8 cellular contexts compared by ENCODE assay signal in the genomic region with DNA sequence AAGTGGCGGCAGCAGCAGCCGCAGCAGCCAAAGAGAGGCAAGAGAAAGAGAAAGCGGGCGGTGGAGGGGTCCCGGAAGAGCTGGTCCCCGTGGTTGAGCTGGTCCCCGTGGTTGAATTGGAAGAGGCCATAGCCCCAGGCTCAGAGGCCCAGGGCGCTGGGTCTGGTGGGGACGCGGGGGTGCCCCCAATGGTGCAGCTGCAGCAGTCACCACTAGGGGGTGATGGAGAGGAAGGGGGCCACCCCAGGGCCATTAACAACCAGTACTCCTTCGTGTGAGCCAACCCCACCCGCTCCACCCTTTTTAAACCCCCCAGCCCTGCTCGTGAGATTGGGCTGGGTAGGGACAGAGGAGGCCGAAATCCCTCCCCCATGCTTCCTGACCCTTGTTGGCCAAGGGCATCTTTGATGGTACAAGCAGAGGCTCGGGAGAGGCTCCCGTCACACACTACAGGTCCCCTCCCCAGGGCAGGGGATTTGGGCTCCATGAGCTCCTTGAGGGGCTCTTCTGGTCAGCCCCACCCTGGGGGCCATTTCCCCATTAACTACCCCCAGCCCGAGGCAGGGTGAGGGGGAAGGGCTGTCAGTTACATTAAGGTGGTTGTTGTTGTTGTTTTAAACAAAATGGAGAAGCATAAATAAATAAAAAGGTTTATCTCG. TPM values are rescaled to one million over a fixed set of nuclear protein-coding genes. Genes with fewer than 3 reads are reported as not detected.
DNase-seq lines count a peak whose midpoint lies in the region; ATAC-seq and TF ChIP-seq lines count a peak whose summit lies in the region.

No MANE protein-coding gene starts in this region.

- CTCF ChIA-PET in Panc1 (lab: Charles Lee), result interaction anchor here (0.5 to 1.0 kb wide), 2 partner anchors 62 to 69 kb away, joined by 3 to 4 read pairs; no protein-coding TSS in a partner anchor

- no peaks in the 10 kb centered on the region; the same call in 1 of the 2 replicates for H3K36me3 ChIP-seq in Panc1 (ENCODE audit: control insufficient read depth, insufficient read depth, low read length)

- no peak overlapping the region for H3K27ac ChIP-seq in Panc1 (ENCODE audit: low read length)

- DNase-seq in GM10266 (ENCODE audit: extremely low spot score) (peak; percentile 78), Panc1 (ENCODE audit: low read depth, low spot score) (no peak), iPS-NIHi7 (ENCODE audit: extremely low spot score) (peak; percentile 83), middle frontal gyrus (ENCODE audit: extremely low spot score, low spot score) (no peak), A172 (ENCODE audit: low spot score) (no peak), NCI-H128 (lab: John Stamatoyannopoulos, UW; ENCODE audit: unreplicated experiment) (no peak)
- peak; percentile 69 for DNase-seq in activated naive CD4-positive, alpha-beta T cell treated with Interleukin-2 at 50 U/mL for 16 hours
- DNase-seq in stimulated activated CD8-positive, alpha-beta memory T cell treated with anti-CD3 and anti-CD28 coated beads, Interleukin-2, amount 100 ng/mL, for 1 hour (ENCODE audit: low read depth in 2 of 2), result peak; percentile 20 to 25

- ATAC-seq in Panc1, result no peak

- peaks cover 27% of the 10 kb centered on the region for H3K4me1 ChIP-seq in Panc1 (ENCODE audit: control insufficient read depth, insufficient read depth, low read length)

- POLR2A ChIA-PET in Panc1 (lab: Charles Lee), result interaction anchor here (0.7 kb wide), 1 partner anchor 29 kb away, joined by 3 read pairs; no protein-coding TSS in a partner anchor

- intact Hi-C loops in Panc1 (cut with micrococcal nuclease; ENCODE audit: unreplicated experiment), result loop anchor here (10.0 kb wide), 1 partner anchor 71 kb away; no protein-coding TSS in a partner anchor

- BruUV-seq in Panc1 (replicated peaks; lab: Mats Ljungman, UMichigan), result TSS peak; percentile 79

- no peaks in the 10 kb centered on the region for H3K27me3 ChIP-seq in Panc1 (ENCODE audit: control insufficient read depth, insufficient read depth, low read length)

- H3K9me3 ChIP-seq in Panc1 (ENCODE audit: control insufficient read depth, insufficient read depth, low read depth, low read length), result no peaks in the 10 kb centered on the region

- H3K4me3 ChIP-seq in Panc1 (ENCODE audit: low read depth in 2 of 2, low read length in 2 of 2), result no peak overlapping the region

- TF ChIP-seq CTCF in GM10266 (IDR thresholded peaks at IDR 0.05; ENCODE audit: control insufficient read depth, insufficient read depth, low read depth, missing control alignments) (peak; percentile 71), Panc1 (IDR thresholded peaks at IDR 0.05) (peak; percentile 88)

- in situ Hi-C loops in Panc1 (cut with HindIII; ENCODE audit: low pct_unique_long_range_greater_than_20kb, low sequenced_read_pairs), result no loop called here

RNA-seq across cellular contexts. Expression of gene ATP2A1, which starts 4.6 kb away (rescaled TPM):
- total RNA-seq in Panc1 (2021; ENCODE audit: unreplicated experiment), result 2.9 TPM
- 2.7 TPM for polyA plus RNA-seq in Panc1 (2012; ENCODE audit: insufficient read length)
- total RNA-seq in A172 (2014; rRNA removed; shearing (Covaris generic)), result 0.14 and 1.1 TPM in 2 replicates

RNA-seq across cellular contexts. Expression of gene SH2B1, which starts 10.0 kb away (rescaled TPM):
- total RNA-seq in Panc1 (2021; ENCODE audit: unreplicated experiment), result 66.2 TPM
- 84.0 TPM for polyA plus RNA-seq in Panc1 (2012; ENCODE audit: insufficient read length)
- 17.1 and 19.3 TPM in 2 replicates for total RNA-seq in A172 (2014; rRNA removed; shearing (Covaris generic))

RNA-seq across cellular contexts. Expression of gene TUFM, which starts 27.5 kb away (rescaled TPM):
- 231 TPM for total RNA-seq in Panc1 (2021; ENCODE audit: unreplicated experiment)
- 389 TPM for polyA plus RNA-seq in Panc1 (2012; ENCODE audit: insufficient read length)
- 197 and 225 TPM in 2 replicates for total RNA-seq in A172 (2014; rRNA removed; shearing (Covaris generic))

RNA-seq across cellular contexts. Expression of gene ATXN2L, which starts 50.9 kb away (rescaled TPM):
- 270 TPM for total RNA-seq in Panc1 (2021; ENCODE audit: unreplicated experiment)
- polyA plus RNA-seq in Panc1 (2012; ENCODE audit: insufficient read length), result 314 TPM
- 39.4 and 40.0 TPM in 2 replicates for total RNA-seq in A172 (2014; rRNA removed; shearing (Covaris generic))

RNA-seq across cellular contexts. Expression of gene RABEP2, which starts 51.4 kb away (rescaled TPM):
- 24.8 TPM for total RNA-seq in Panc1 (2021; ENCODE audit: unreplicated experiment)
- 36.9 TPM for polyA plus RNA-seq in Panc1 (2012; ENCODE audit: insufficient read length)
- 46.0 and 64.3 TPM in 2 replicates for total RNA-seq in A172 (2014; rRNA removed; shearing (Covaris generic))

Comparison
In these comparisons a context has a peak if more than half of its experiments do, and no peak if none do; other contexts are left out.
1. DNase-seq: peak in GM10266 (single experiment), activated naive CD4-positive, alpha-beta T cell treated with Interleukin-2 at 50 U/mL for 16 hours (single experiment), iPS-NIHi7 (single experiment) and stimulated activated CD8-positive, alpha-beta memory T cell treated with anti-CD3 and anti-CD28 coated beads, Interleukin-2, amount 100 ng/mL, for 1 hour (2 of 2); none in Panc1 (single experiment), middle frontal gyrus (single experiment), A172 (single experiment) and NCI-H128 (single experiment).